In the genomic region with DNA sequence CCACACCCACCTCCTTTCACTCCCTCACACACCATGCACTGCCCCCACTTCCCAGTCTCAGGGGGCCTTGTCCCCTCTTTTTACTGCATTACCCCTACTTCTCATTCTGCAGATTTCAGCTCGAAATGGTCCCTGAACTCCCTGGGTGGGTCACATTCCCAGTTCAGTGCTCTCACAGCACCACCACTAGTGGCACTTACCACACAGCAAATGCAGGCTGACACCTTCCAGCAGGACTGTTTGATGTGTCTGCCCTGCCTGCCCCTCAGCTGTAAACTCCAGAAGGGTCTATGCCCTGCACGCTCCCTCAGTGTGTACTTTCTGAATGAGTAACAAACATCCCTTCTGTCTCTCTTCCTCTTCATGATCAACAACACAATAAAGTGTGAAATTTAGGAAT, we compare ENCODE assay signal across 16 cellular contexts. TPM values are rescaled to one million over a fixed set of nuclear protein-coding genes. Genes with fewer than 3 reads are reported as not detected.
DNase-seq lines count a peak whose midpoint lies in the region; ATAC-seq and TF ChIP-seq lines count a peak whose summit lies in the region.
"Had no signal": no experiment of that assay in that cellular context is flagged by ENCODE, and none has a peak within 500 bp of the region (broad histone marks: within the 10 kb centered on the region; RNA-seq: fewer than 3 reads in every experiment).

No MANE protein-coding gene starts in this region.

- intact Hi-C loops in left ventricle myocardium inferior (cut with micrococcal nuclease) (no loop called here), Right ventricle myocardium inferior (cut with DNase I) (no loop called here)

- H2AK5ac ChIP-seq in mesenchymal stem cell (ENCODE audit: low read length, severe bottlenecking): no peak overlapping the region

- no peak overlapping the region for H3K14ac ChIP-seq in mesenchymal stem cell (ENCODE audit: low read length in 2 of 2)

- no peak overlapping the region for H2AFZ ChIP-seq in mesenchymal stem cell (ENCODE audit: low read depth, low read length)

- H3K79me1 ChIP-seq in mesenchymal stem cell (replicated peaks; ENCODE audit: low read length, poor library complexity, severe bottlenecking): peaks cover 13% of the 10 kb centered on the region

- no peak overlapping the region for H2BK5ac ChIP-seq in mesenchymal stem cell (ENCODE audit: low read depth, low read length, poor library complexity, severe bottlenecking)

- H3K4me3 ChIP-seq in left ventricle myocardium inferior (no peak overlapping the region), mesenchymal stem cell (ENCODE audit: insufficient read depth in 1 of 2, low read depth in 1 of 2, low read length in 2 of 2) (no peak overlapping the region)
- H3K4me3 ChIP-seq: mucosa of descending colon, Peyer's patch had no signal

- H2BK120ac ChIP-seq in mesenchymal stem cell (ENCODE audit: low read depth, low read length): no peak overlapping the region

- no peak overlapping the region for H3K4me2 ChIP-seq in mesenchymal stem cell (ENCODE audit: low read length, poor library complexity, severe bottlenecking)

- H3K36me3 ChIP-seq in left ventricle myocardium inferior: peaks cover 32% of the 10 kb centered on the region
- peaks cover 18 to 43% of the 10 kb centered on the region in 2 experiments for H3K36me3 ChIP-seq in mesenchymal stem cell (ENCODE audit: control insufficient read depth in 1 of 2, insufficient read depth in 2 of 2, low read depth in 1 of 2, low read length in 2 of 2)

- H3K27me3 Mint-ChIP-seq in stimulated activated naive CD8-positive, alpha-beta T cell treated with anti-CD3 and anti-CD28 coated beads, Interleukin-15, amount 100 ng/mL, for 72 hours: no peaks in the 10 kb centered on the region
- H3K27me3 Mint-ChIP-seq: stimulated activated naive B cell treated with anti-CD40 and anti-IgM and Interleukin-4, amounts not matched to agents 10 μg/mL and 1 μg/mL and 100 μg/mL, for 72 hours had no signal

- H3K4ac ChIP-seq in mesenchymal stem cell (ENCODE audit: low read depth in 1 of 2, low read length in 2 of 2): no peak overlapping the region

- peak overlapping the region; percentile 75 to 79 for H3K4me3 Mint-ChIP-seq in stimulated activated naive CD8-positive, alpha-beta T cell treated with anti-CD3 and anti-CD28 coated beads, Interleukin-15, amount 100 ng/mL, for 72 hours
- H3K4me3 Mint-ChIP-seq: stimulated activated naive B cell treated with anti-CD40 and anti-IgM and Interleukin-4, amounts not matched to agents 10 μg/mL and 1 μg/mL and 100 μg/mL, for 72 hours had no signal

- H4K91ac ChIP-seq in mesenchymal stem cell (ENCODE audit: low read length): no peak overlapping the region

- H3K9me3 ChIP-seq in left ventricle myocardium inferior (replicated peaks) (no peaks in the 10 kb centered on the region), mesenchymal stem cell (ENCODE audit: control insufficient read depth, low read length) (no peaks in the 10 kb centered on the region)
- H3K9me3 ChIP-seq: mucosa of descending colon, Peyer's patch had no signal

- H2BK12ac ChIP-seq in mesenchymal stem cell (ENCODE audit: low read length in 2 of 2): no peak overlapping the region

- H3K27ac Mint-ChIP-seq in stimulated activated naive CD8-positive, alpha-beta T cell treated with anti-CD3 and anti-CD28 coated beads, Interleukin-15, amount 100 ng/mL, for 72 hours: peak overlapping the region in 1 of 2 donors; percentile 53
- H3K27ac Mint-ChIP-seq: stimulated activated naive B cell treated with anti-CD40 and anti-IgM and Interleukin-4, amounts not matched to agents 10 μg/mL and 1 μg/mL and 100 μg/mL, for 72 hours had no signal

- DNase-seq in left ventricle myocardium inferior (no peak), Right ventricle myocardium inferior (ENCODE audit: missing footprints) (no peak), mesenchymal stem cell (no peak), NK-92 (lab: John Stamatoyannopoulos, UW; ENCODE audit: unreplicated experiment) (no peak)
- peak; percentile 18 to 22 for DNase-seq in activated T-cell treated with anti-CD3 and anti-CD28 coated beads, Interleukin-2, amount 50 U/mL, for 48 hours
- peak in 1 of 2 donors; percentile 11 for DNase-seq in stimulated activated naive CD8-positive, alpha-beta T cell treated with anti-CD3 and anti-CD28 coated beads, Interleukin-15, amount 100 ng/mL, for 72 hours
- no peak for DNase-seq in activated effector memory CD4-positive, alpha-beta T cell treated with anti-CD3 and anti-CD28 coated beads, Interleukin-2, amount 50 U/mL, for 16 hours
- DNase-seq: effector memory CD4-positive, alpha-beta T cell; KG1; NCI-H1436 treated with DMSO at 0.1 percent for 48 hours; NCI-H524; stimulated activated CD4-positive, alpha-beta T cell treated with anti-CD3 and anti-CD28 coated beads, Interleukin-2, amount 100 ng/mL, for 48 hours; stimulated activated naive B cell treated with anti-CD40 and anti-IgM and Interleukin-4, amounts not matched to agents 10 μg/mL and 1 μg/mL and 100 μg/mL, for 72 hours had no signal

- H3K4me1 ChIP-seq in left ventricle myocardium inferior (peaks cover 71% of the 10 kb centered on the region), mesenchymal stem cell (ENCODE audit: control insufficient read depth, insufficient read depth, low read depth, low read length) (peaks cover 9% of the 10 kb centered on the region)

- WGBS in mesenchymal stem cell: 99% methylated on average over 2 of the region's 2 CpGs

- no peaks in the 10 kb centered on the region for H3K27me3 ChIP-seq in left ventricle myocardium inferior (ENCODE audit: low read depth)
- H3K27me3 ChIP-seq in mesenchymal stem cell (ENCODE audit: control insufficient read depth in 1 of 2, insufficient read depth in 1 of 2, low read length in 2 of 2): no peaks in the 10 kb centered on the region
- H3K27me3 ChIP-seq: Peyer's patch had no signal

- no peak for TF ChIP-seq CTCF in left ventricle myocardium inferior (IDR thresholded peaks at IDR 0.05; ENCODE audit: borderline replicate concordance)

- H3K27ac ChIP-seq in left ventricle myocardium inferior (replicated peaks) (peak overlapping the region; percentile 94), mesenchymal stem cell (ENCODE audit: low read length, poor library complexity, severe bottlenecking) (no peak overlapping the region)

- ATAC-seq in Right ventricle myocardium inferior: no peak
- no peak for ATAC-seq in stimulated activated naive CD8-positive, alpha-beta T cell treated with anti-CD3 and anti-CD28 coated beads, Interleukin-15, amount 100 ng/mL, for 72 hours
- ATAC-seq in GM19324 (IDR thresholded peaks at IDR 0.05; ENCODE audit: low FRiP score, unreplicated experiment): no peak
- ATAC-seq: mucosa of descending colon; stimulated activated naive B cell treated with anti-CD40 and anti-IgM and Interleukin-4, amounts not matched to agents 10 μg/mL and 1 μg/mL and 100 μg/mL, for 72 hours had no signal

- H3K9ac ChIP-seq in mesenchymal stem cell (ENCODE audit: low read length): peak overlapping the region; percentile 16

- no peak overlapping the region for H2BK15ac ChIP-seq in mesenchymal stem cell (ENCODE audit: low read depth, poor library complexity, severe bottlenecking)

- peaks cover 72% of the 10 kb centered on the region for H3K4me1 Mint-ChIP-seq in stimulated activated naive CD8-positive, alpha-beta T cell treated with anti-CD3 and anti-CD28 coated beads, Interleukin-15, amount 100 ng/mL, for 72 hours

- H3K23ac ChIP-seq in mesenchymal stem cell (ENCODE audit: low read length in 2 of 2): no peak overlapping the region

- no peak overlapping the region for H4K8ac ChIP-seq in mesenchymal stem cell (ENCODE audit: low read length)

- H3K18ac ChIP-seq in mesenchymal stem cell (ENCODE audit: low read depth in 1 of 2, low read length in 2 of 2): no peak overlapping the region

- no peaks in the 10 kb centered on the region for H3K9me3 Mint-ChIP-seq in stimulated activated naive CD8-positive, alpha-beta T cell treated with anti-CD3 and anti-CD28 coated beads, Interleukin-15, amount 100 ng/mL, for 72 hours
- H3K9me3 Mint-ChIP-seq: stimulated activated naive B cell treated with anti-CD40 and anti-IgM and Interleukin-4, amounts not matched to agents 10 μg/mL and 1 μg/mL and 100 μg/mL, for 72 hours had no signal

RNA-seq across cellular contexts. Expression of a gene that starts 4.0 kb away (rescaled TPM):
- total RNA-seq in left ventricle myocardium inferior (126 TPM), Right ventricle myocardium inferior (145 TPM)
- polyA plus RNA-seq in mesenchymal stem cell (2013, experiment 1 of 2): 187 TPM
- 199 TPM for polyA plus RNA-seq in mesenchymal stem cell (2013, experiment 2 of 2)

RNA-seq across cellular contexts. Expression of a gene that starts 9.3 kb away (rescaled TPM):
- total RNA-seq in left ventricle myocardium inferior: 11.2 TPM
- total RNA-seq in Right ventricle myocardium inferior: 10.8 TPM
- polyA plus RNA-seq in mesenchymal stem cell (2013, experiment 1 of 2): 2.1 TPM
- polyA plus RNA-seq in mesenchymal stem cell (2013, experiment 2 of 2): 2.3 TPM

Comparison
In these comparisons a context has a peak if more than half of its experiments do, and no peak if none do; other contexts are left out.
1. DNase-seq: peak in activated T-cell treated with anti-CD3 and anti-CD28 coated beads, Interleukin-2, amount 50 U/mL, for 48 hours (2 of 2); none in left ventricle myocardium inferior (single experiment), Right ventricle myocardium inferior (single experiment), mesenchymal stem cell (single experiment), activated effector memory CD4-positive, alpha-beta T cell treated with anti-CD3 and anti-CD28 coated beads, Interleukin-2, amount 50 U/mL, for 16 hours (single experiment) and NK-92 (single experiment).